In genomic region chr16:72989203-72989991, GRCh38 we compare ENCODE assay signal across 9 cellular contexts. TPM values are rescaled to one million over a fixed set of nuclear protein-coding genes. Genes with fewer than 3 reads are reported as not detected.
DNase-seq lines count a peak whose midpoint lies in the region; ATAC-seq lines count a peak whose summit lies in the region.
"Had no signal": no experiment of that assay in that cellular context is flagged by ENCODE, and none has a peak within 500 bp of the region (broad histone marks: within the 10 kb centered on the region; RNA-seq: fewer than 3 reads in every experiment).

No MANE protein-coding gene starts in this region.

- H3K36me3 ChIP-seq in muscle layer of duodenum (ENCODE audit: control insufficient read depth in 1 of 2, insufficient read depth in 2 of 2, low read length in 2 of 2): no peaks in the 10 kb centered on the region
- H3K36me3 ChIP-seq: HAP-1 had no signal

- no peaks in the 10 kb centered on the region for H3K27me3 ChIP-seq in muscle layer of duodenum (ENCODE audit: low read depth, low read length)

- peak overlapping the region; percentile 49 for H3K27ac ChIP-seq in muscle layer of duodenum (ENCODE audit: low read length)

- no peak overlapping the region for H3K4me3 ChIP-seq in muscle layer of duodenum (ENCODE audit: low read depth in 1 of 2, low read length in 2 of 2)
- H3K4me3 ChIP-seq: HAP-1 had no signal

- ATAC-seq in HG03469 (IDR thresholded peaks at IDR 0.05; ENCODE audit: unreplicated experiment) (no peak), HG03175 (IDR thresholded peaks at IDR 0.05; ENCODE audit: unreplicated experiment) (no peak)

- H3K4me1 ChIP-seq in muscle layer of duodenum (ENCODE audit: control insufficient read depth in 1 of 2, insufficient read depth in 2 of 2, low read length in 2 of 2): peaks cover 0 to 7% of the 10 kb centered on the region in 2 donors

- DNase-seq in A172 (ENCODE audit: low spot score) (peak; percentile 90), LHCN-M2 (ENCODE audit: low read depth) (peak; percentile 96), dedifferentiated amniotic fluid mesenchymal stem cell (ENCODE audit: extremely low spot score) (peak; percentile 87), activated T-cell treated with anti-CD3 and anti-CD28 coated beads for 4 hours (no peak)
- no peak for DNase-seq in activated T-cell treated with anti-CD3 and anti-CD28 coated beads, Interleukin-2, amount 50 U/mL, for 48 hours

- no peaks in the 10 kb centered on the region for H3K9me3 ChIP-seq in muscle layer of duodenum (ENCODE audit: control insufficient read depth in 1 of 2, low read length in 2 of 2)
- H3K9me3 ChIP-seq: HAP-1 had no signal

RNA-seq across cellular contexts. Expression of gene ZFHX3, which starts 58.5 kb away (rescaled TPM):
- 2.4 and 2.5 TPM in 2 replicates for total RNA-seq in A172 (2014; rRNA removed; shearing (Covaris generic))
- 3.9 and 5.1 TPM in 2 replicates for total RNA-seq in LHCN-M2 (2014; rRNA removed)
- polyA plus RNA-seq in LHCN-M2 (2012): 6.3 TPM

Comparison
In these comparisons a context has a peak if more than half of its experiments do, and no peak if none do; other contexts are left out.
1. DNase-seq: peak in A172 (single experiment), LHCN-M2 (single experiment) and dedifferentiated amniotic fluid mesenchymal stem cell (single experiment); none in activated T-cell treated with anti-CD3 and anti-CD28 coated beads for 4 hours (single experiment) and activated T-cell treated with anti-CD3 and anti-CD28 coated beads, Interleukin-2, amount 50 U/mL, for 48 hours (0 of 2).